ENCODE assay signal across 19 cellular contexts in genomic region chr9:99516657-99517049, GRCh38.
DNase-seq lines count a peak whose midpoint lies in the region; ATAC-seq and TF ChIP-seq lines count a peak whose summit lies in the region.
"Had no signal": no experiment of that assay in that cellular context is flagged by ENCODE, and none has a peak within 500 bp of the region (broad histone marks: within the 10 kb centered on the region; RNA-seq: fewer than 3 reads in every experiment).

No MANE protein-coding gene starts in this region.

- no peak for TF ChIP-seq EP300 in sigmoid colon (IDR thresholded peaks at IDR 0.05)

- H3K4ac ChIP-seq in mesenchymal stem cell (ENCODE audit: low read depth in 1 of 2, low read length in 2 of 2), result no peak overlapping the region

- H2BK5ac ChIP-seq in mesenchymal stem cell (ENCODE audit: low read depth, low read length, poor library complexity, severe bottlenecking), result no peak overlapping the region

- H2BK15ac ChIP-seq in mesenchymal stem cell (ENCODE audit: low read depth, poor library complexity, severe bottlenecking), result no peak overlapping the region

- H3K36me3 ChIP-seq in mesenchymal stem cell (ENCODE audit: control insufficient read depth in 1 of 2, insufficient read depth in 2 of 2, low read depth in 1 of 2, low read length in 2 of 2) (no peaks in the 10 kb centered on the region), sigmoid colon (no peaks in the 10 kb centered on the region)
- H3K36me3 ChIP-seq: left lung, right lobe of liver had no signal

- H3K79me1 ChIP-seq in mesenchymal stem cell (replicated peaks; ENCODE audit: low read length, poor library complexity, severe bottlenecking), result no peaks in the 10 kb centered on the region

- no peak overlapping the region for H3K23ac ChIP-seq in mesenchymal stem cell (ENCODE audit: low read length in 2 of 2)

- H3K27me3 Mint-ChIP-seq in CD14-positive monocyte (ENCODE audit: low read depth in 3 of 3), result peaks cover 0 to 3% (median 0%) of the 10 kb centered on the region in 3 donors
- H3K27me3 Mint-ChIP-seq in T-helper 2 cell treated with Interferon-gamma antibody and Interleukin-4, amounts not matched to agents 5 μg/mL and 100 μg/mL, for 36 hours (ENCODE audit: low read depth), result peaks cover 2% of the 10 kb centered on the region

- H4K91ac ChIP-seq in mesenchymal stem cell (ENCODE audit: low read length), result no peak overlapping the region

- H3K4me3 ChIP-seq in mesenchymal stem cell (ENCODE audit: insufficient read depth in 1 of 2, low read depth in 1 of 2, low read length in 2 of 2), result no peak overlapping the region
- H3K4me3 ChIP-seq in sigmoid colon, result no peak overlapping the region
- H3K4me3 ChIP-seq: left lung, mucosa of descending colon, right lobe of liver had no signal

- ATAC-seq in HG03139 (IDR thresholded peaks at IDR 0.05; ENCODE audit: unreplicated experiment), result no peak
- ATAC-seq: esophagus mucosa, left lung, mucosa of descending colon, right lobe of liver had no signal

- no peaks in the 10 kb centered on the region for H3K36me3 Mint-ChIP-seq in CD14-positive monocyte
- no peaks in the 10 kb centered on the region for H3K36me3 Mint-ChIP-seq in T-helper 2 cell treated with Interferon-gamma antibody and Interleukin-4, amounts not matched to agents 5 μg/mL and 100 μg/mL, for 36 hours (ENCODE audit: low read depth)

- H3K9me3 ChIP-seq in mesenchymal stem cell (ENCODE audit: control insufficient read depth, low read length) (no peaks in the 10 kb centered on the region), sigmoid colon (no peaks in the 10 kb centered on the region)
- H3K9me3 ChIP-seq: left lung, mucosa of descending colon, right lobe of liver had no signal

- H3K4me2 ChIP-seq in mesenchymal stem cell (ENCODE audit: low read length, poor library complexity, severe bottlenecking), result no peak overlapping the region

- no peak overlapping the region for H3K9ac ChIP-seq in mesenchymal stem cell (ENCODE audit: low read length)

- no peak overlapping the region for H2BK120ac ChIP-seq in mesenchymal stem cell (ENCODE audit: low read depth, low read length)

- peaks cover 0 to 2% (median 0%) of the 10 kb centered on the region in 7 donors for H3K9me3 Mint-ChIP-seq in CD14-positive monocyte
- no peaks in the 10 kb centered on the region for H3K9me3 Mint-ChIP-seq in T-helper 2 cell treated with Interferon-gamma antibody and Interleukin-4, amounts not matched to agents 5 μg/mL and 100 μg/mL, for 36 hours
- H3K9me3 Mint-ChIP-seq: central memory CD8-positive, alpha-beta T cell had no signal

- no peak overlapping the region for H2AK5ac ChIP-seq in mesenchymal stem cell (ENCODE audit: low read length, severe bottlenecking)

- H3K14ac ChIP-seq in mesenchymal stem cell (ENCODE audit: low read length in 2 of 2), result no peak overlapping the region

- no peak overlapping the region for H4K8ac ChIP-seq in mesenchymal stem cell (ENCODE audit: low read length)

- H3K27ac ChIP-seq in mesenchymal stem cell (ENCODE audit: low read length, poor library complexity, severe bottlenecking) (no peak overlapping the region), sigmoid colon (no peak overlapping the region)
- H3K27ac ChIP-seq: left lung, right lobe of liver, RWPE1 had no signal

- peak overlapping the region; percentile 32 to 82 (median 70) for H3K27ac Mint-ChIP-seq in CD14-positive monocyte
- no peak overlapping the region for H3K27ac Mint-ChIP-seq in T-helper 2 cell treated with Interferon-gamma antibody and Interleukin-4, amounts not matched to agents 5 μg/mL and 100 μg/mL, for 36 hours

- H3K4me3 Mint-ChIP-seq in CD14-positive monocyte, result no peak overlapping the region
- H3K4me3 Mint-ChIP-seq in T-helper 2 cell treated with Interferon-gamma antibody and Interleukin-4, amounts not matched to agents 5 μg/mL and 100 μg/mL, for 36 hours, result no peak overlapping the region
- H3K4me3 Mint-ChIP-seq: central memory CD8-positive, alpha-beta T cell had no signal

- intact Hi-C loops in CD14-positive monocyte (cut with micrococcal nuclease) (loop anchor here in 1 of 2 donors (5.0 to 10.0 kb wide), 3 partner anchors 76 to 148 kb away; no protein-coding TSS in a partner anchor), sigmoid colon (cut with DNase I) (no loop called here)

- TF ChIP-seq POLR2A in sigmoid colon (IDR thresholded peaks at IDR 0.05), result no peak

- H3K18ac ChIP-seq in mesenchymal stem cell (ENCODE audit: low read depth in 1 of 2, low read length in 2 of 2), result no peak overlapping the region

- no peak overlapping the region for H2AFZ ChIP-seq in mesenchymal stem cell (ENCODE audit: low read depth, low read length)

- peak; percentile 10 for DNase-seq in Ammon's horn (ENCODE audit: low spot score)
- DNase-seq in CD14-positive monocyte (ENCODE audit: low spot score), result peak; percentile 54
- DNase-seq in T-helper 2 cell treated with Interferon-gamma antibody and Interleukin-4, amounts not matched to agents 5 μg/mL and 100 μg/mL, for 36 hours (ENCODE audit: low spot score), result peak; percentile 59
- peak; percentile 4 for DNase-seq in mesenchymal stem cell
- DNase-seq in sigmoid colon, result no peak
- no peak for DNase-seq in C1 segment of cervical spinal cord (lab: John Stamatoyannopoulos, UW)
- DNase-seq in GM03348 (ENCODE audit: low spot score), result no peak
- DNase-seq: activated gamma-delta T cell; aorta; effector CD4-positive, alpha-beta T cell; left lung; mucosa of descending colon; NCI-H1694; nucleus accumbens; right lobe of liver had no signal

- H3K4me1 Mint-ChIP-seq in CD14-positive monocyte, result peaks cover 25% of the 10 kb centered on the region
- peaks cover 10% of the 10 kb centered on the region for H3K4me1 Mint-ChIP-seq in T-helper 2 cell treated with Interferon-gamma antibody and Interleukin-4, amounts not matched to agents 5 μg/mL and 100 μg/mL, for 36 hours (ENCODE audit: low read depth)
- H3K4me1 Mint-ChIP-seq: central memory CD8-positive, alpha-beta T cell had no signal

- H3K4me1 ChIP-seq in mesenchymal stem cell (ENCODE audit: control insufficient read depth, insufficient read depth, low read depth, low read length) (no peaks in the 10 kb centered on the region), sigmoid colon (no peaks in the 10 kb centered on the region)
- H3K4me1 ChIP-seq: left lung had no signal

- TF ChIP-seq CTCF in CD14-positive monocyte (IDR thresholded peaks at IDR 0.05) (no peak), sigmoid colon (IDR thresholded peaks at IDR 0.05) (no peak)

- H2BK12ac ChIP-seq in mesenchymal stem cell (ENCODE audit: low read length in 2 of 2), result no peak overlapping the region

- 87% methylated on average over 1 of the region's 1 CpG for WGBS in mesenchymal stem cell
- WGBS in sigmoid colon, 2 donors, result 79 to 82% methylated on average over 1 of the region's 1 CpG

- H3K27me3 ChIP-seq in mesenchymal stem cell (ENCODE audit: control insufficient read depth in 1 of 2, insufficient read depth in 1 of 2, low read length in 2 of 2) (no peaks in the 10 kb centered on the region), sigmoid colon (no peaks in the 10 kb centered on the region)
- H3K27me3 ChIP-seq: left lung, right lobe of liver had no signal

Comparison
In these comparisons a context has a peak if more than half of its experiments do, and no peak if none do; other contexts are left out.
1. DNase-seq: peak in Ammon's horn (single experiment), CD14-positive monocyte (single experiment), T-helper 2 cell treated with Interferon-gamma antibody and Interleukin-4, amounts not matched to agents 5 μg/mL and 100 μg/mL, for 36 hours (single experiment) and mesenchymal stem cell (single experiment); none in sigmoid colon (single experiment), C1 segment of cervical spinal cord (0 of 14) and GM03348 (single experiment).